ENCODE assay signal across 16 cellular contexts in genomic region chr6:101516553-101516952, GRCh38.
"Had no signal": no experiment of that assay in that cellular context is flagged by ENCODE, and none has a peak within 500 bp of the region (broad histone marks: within the 10 kb centered on the region; RNA-seq: fewer than 3 reads in every experiment).

No MANE protein-coding gene starts in this region.

- DNase-seq: activated CD4-positive, alpha-beta T cell treated with anti-CD3 and anti-CD28 coated beads for 4 hours; activated CD8-positive, alpha-beta memory T cell treated with anti-CD3 and anti-CD28 coated beads, Interleukin-2, amount 50 U/mL, for 48 hours; activated CD8-positive, alpha-beta T cell treated with anti-CD3 and anti-CD28 coated beads for 36 hours; activated naive CD4-positive, alpha-beta T cell treated with anti-CD3 and anti-CD28 coated beads, Interleukin-2, amount 50 U/mL, for 16 hours; activated naive CD8-positive, alpha-beta T cell treated with anti-CD3 and anti-CD28 coated beads, Interleukin-2, amount 10 ng/mL, durations not matched to agents 7 days and 5 days; activated T-cell treated with anti-CD3 and anti-CD28 coated beads, Interleukin-2, amount 50 U/mL, for 1 hour; adrenal gland; aorta; caudate nucleus; NCI-H1417; NCI-H1930; NCI-H526 treated with DMSO at 0.1 percent for 48 hours; PC-3; SHP77 had no signal

- FAIRE-seq: RCC 7860 had no signal

- ATAC-seq: activated CD4-positive, CD25-positive, alpha-beta regulatory T cell treated with anti-CD3 and anti-CD28 coated beads, Interleukin-2, amount 50 U/mL, for 24 hours; activated CD8-positive, alpha-beta T cell treated with anti-CD3 and anti-CD28 coated beads for 36 hours; PC-3 had no signal
